Comparison of ENCODE assay signal across 8 cellular contexts in genomic region chr11:55707029-55707428, GRCh38. TPM values are rescaled to one million over a fixed set of nuclear protein-coding genes. Genes with fewer than 3 reads are reported as not detected.
DNase-seq lines count a peak whose midpoint lies in the region; ATAC-seq and TF ChIP-seq lines count a peak whose summit lies in the region.

No MANE protein-coding gene starts in this region.

- intact Hi-C loops in Right ventricle myocardium superior (cut with DNase I) = no loop called here

- ATAC-seq in Right ventricle myocardium superior (ENCODE audit: poor library complexity) (no peak), GM21717 (IDR thresholded peaks at IDR 0.05; ENCODE audit: unreplicated experiment) (no peak)

- H3K9me3 ChIP-seq in cardiac muscle cell (ENCODE audit: low read depth) (no peaks in the 10 kb centered on the region), adipocyte (ENCODE audit: control insufficient read depth, low read length) (peaks cover 13% of the 10 kb centered on the region)

- no peak overlapping the region for H3K4me3 ChIP-seq in cardiac muscle cell
- no peak overlapping the region for H3K4me3 ChIP-seq in adipocyte (ENCODE audit: low read length)

- H3K4me1 ChIP-seq in cardiac muscle cell (ENCODE audit: low read depth) = no peaks in the 10 kb centered on the region
- H3K4me1 ChIP-seq in adipocyte (ENCODE audit: control insufficient read depth, insufficient read depth, low read length) = no peaks in the 10 kb centered on the region

- H3K27me3 ChIP-seq in cardiac muscle cell = no peaks in the 10 kb centered on the region
- H3K27me3 ChIP-seq in adipocyte (replicated peaks; ENCODE audit: control insufficient read depth, insufficient read depth, low read length) = no peaks in the 10 kb centered on the region

- peak; percentile 51 for TF ChIP-seq CTCF in cardiac muscle cell (IDR thresholded peaks at IDR 0.05; ENCODE audit: low read depth, low read length)

- no peak overlapping the region for H3K9ac ChIP-seq in adipocyte (ENCODE audit: low read length)

- no peak overlapping the region for H3K27ac ChIP-seq in cardiac muscle cell

- DNase-seq in cardiac muscle cell (ENCODE audit: low read depth in 1 of 2, low spot score in 1 of 2) (peak in 1 of 2 donors; percentile 40), Right ventricle myocardium superior (no peak), M059J (ENCODE audit: low read depth) (peak; percentile 23), adipocyte (ENCODE audit: low read depth) (peak; percentile 63), lung microvascular endothelial cell (ENCODE audit: low read depth in 2 of 2) (peak; percentile 56 to 59), DMS79 treated with DMSO at 0.1 percent for 48 hours (lab: John Stamatoyannopoulos, UW) (no peak), activated gamma-delta T cell treated with Interleukin-2 at 50 U/mL for 16 hours (no peak)

- H3K36me3 ChIP-seq in cardiac muscle cell = no peaks in the 10 kb centered on the region
- no peaks in the 10 kb centered on the region for H3K36me3 ChIP-seq in adipocyte (ENCODE audit: control insufficient read depth, insufficient read depth, low read length, severe bottlenecking)

RNA-seq across cellular contexts. Expression of gene OR4C6, which starts 45.0 kb away (rescaled TPM):
- total RNA-seq in cardiac muscle cell (not detected in 2 replicates), Right ventricle myocardium superior (not detected), lung microvascular endothelial cell (not detected in 2 replicates)
- not detected in 2 replicates for polyA plus RNA-seq in cardiac muscle cell
- not detected in 2 replicates for total RNA-seq in M059J (2014; rRNA removed; shearing (Covaris generic))

RNA-seq across cellular contexts. Expression of gene OR4S2, which starts 58.9 kb away (rescaled TPM):
- total RNA-seq in cardiac muscle cell (not detected in 2 replicates), Right ventricle myocardium superior (not detected), lung microvascular endothelial cell (not detected in 2 replicates)
- not detected in 2 replicates for polyA plus RNA-seq in cardiac muscle cell
- not detected in 2 replicates for total RNA-seq in M059J (2014; rRNA removed; shearing (Covaris generic))

Comparison
In these comparisons a context has a peak if more than half of its experiments do, and no peak if none do; other contexts are left out.
1. DNase-seq: peak in M059J (single experiment), adipocyte (single experiment) and lung microvascular endothelial cell (2 of 2); none in Right ventricle myocardium superior (single experiment), DMS79 treated with DMSO at 0.1 percent for 48 hours (single experiment) and activated gamma-delta T cell treated with Interleukin-2 at 50 U/mL for 16 hours (single experiment).